30 cellular contexts compared by ENCODE assay signal in the genomic region with DNA sequence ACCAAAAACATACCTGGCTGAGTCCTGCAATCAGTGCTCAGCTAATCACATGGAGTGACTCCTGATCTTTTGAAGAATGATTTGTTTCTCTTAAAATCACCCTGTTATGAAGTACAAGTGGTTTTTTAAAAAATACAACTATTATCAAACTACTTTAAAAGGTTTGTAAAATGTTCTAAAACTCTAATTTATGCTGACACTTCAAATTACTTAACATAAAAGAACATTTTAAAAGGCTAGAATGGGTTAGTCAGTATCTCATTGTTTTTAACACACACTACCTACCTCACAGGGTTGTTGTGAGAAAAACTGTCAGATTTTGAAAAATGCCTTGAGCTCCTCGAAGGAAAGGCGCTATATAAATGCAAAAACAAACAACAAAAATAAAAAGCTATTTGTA.
"Had no signal": no experiment of that assay in that cellular context is flagged by ENCODE, and none has a peak within 500 bp of the region (broad histone marks: within the 10 kb centered on the region; RNA-seq: fewer than 3 reads in every experiment).

No MANE protein-coding gene starts in this region.

- H3K36me3 ChIP-seq: uterus had no signal

- H3K4me2 ChIP-seq: neural progenitor cell had no signal

- H3K9me3 Mint-ChIP-seq: immature natural killer cell; mesothelial cell of epicardium; naive B cell; natural killer cell; nephron progenitor cell; neural progenitor cell; stimulated activated naive B cell treated with anti-CD40 and anti-IgM and Interleukin-4, amounts not matched to agents 10 μg/mL and 1 μg/mL and 100 μg/mL, for 72 hours; type B pancreatic cell had no signal

- H3K79me2 ChIP-seq: parathyroid adenoma had no signal

- FAIRE-seq: islet of Langerhans, kidney had no signal

- H2AFZ ChIP-seq: neural progenitor cell, parathyroid adenoma had no signal

- H3K4me1 ChIP-seq: left lung, neural progenitor cell, parathyroid adenoma, right atrium auricular region, testis, tibial artery, uterus had no signal

- H3K36me3 Mint-ChIP-seq: natural killer cell had no signal

- H3K27ac ChIP-seq: left lung, neural progenitor cell, neutrophil, parathyroid adenoma, right atrium auricular region, skin epidermis, testis, tibial artery, uterus had no signal

- H3K27me3 Mint-ChIP-seq: naive B cell; stimulated activated naive B cell treated with anti-CD40 and anti-IgM and Interleukin-4, amounts not matched to agents 10 μg/mL and 1 μg/mL and 100 μg/mL, for 72 hours; type B pancreatic cell had no signal

- H3K9ac ChIP-seq: neural progenitor cell, parathyroid adenoma had no signal

- H3K4me3 ChIP-seq: left lung, lung, neural progenitor cell, right atrium auricular region, skin epidermis, stomach, testis, tibial artery, uterus had no signal

- H3K4me3 Mint-ChIP-seq: immature natural killer cell; mesothelial cell of epicardium; naive B cell; natural killer cell; nephron progenitor cell; neural progenitor cell; stimulated activated naive B cell treated with anti-CD40 and anti-IgM and Interleukin-4, amounts not matched to agents 10 μg/mL and 1 μg/mL and 100 μg/mL, for 72 hours; type B pancreatic cell had no signal

- H3K9me3 ChIP-seq: left lung, neutrophil, right atrium auricular region, stomach, testis, tibial artery, uterus had no signal

- H3K27me3 ChIP-seq: left lung, neural progenitor cell, neutrophil, right atrium auricular region, stomach, testis, tibial artery, uterus had no signal

- H3K27ac Mint-ChIP-seq: mesothelial cell of epicardium; naive B cell; natural killer cell; neural progenitor cell; stimulated activated naive B cell treated with anti-CD40 and anti-IgM and Interleukin-4, amounts not matched to agents 10 μg/mL and 1 μg/mL and 100 μg/mL, for 72 hours; type B pancreatic cell had no signal

- H3K4me1 Mint-ChIP-seq: mesothelial cell of epicardium, naive B cell, natural killer cell, neural progenitor cell had no signal

- ATAC-seq: left colon; left lung; natural killer cell; sciatic nerve; stimulated activated naive B cell treated with anti-CD40 and anti-IgM and Interleukin-4, amounts not matched to agents 10 μg/mL and 1 μg/mL and 100 μg/mL, for 72 hours; stimulated activated naive CD8-positive, alpha-beta T cell treated with anti-CD3 and anti-CD28 coated beads, Interleukin-15, Interleukin-2, amounts not matched to agents 100 U/mL and 50 U/mL, for 24 hours had no signal

- DNase-seq: hypothalamus; immature natural killer cell; kidney; left colon; left lung; mesendoderm; naive B cell; natural killer cell; nephron progenitor cell; occipital lobe; stimulated activated CD4-positive, alpha-beta T cell treated with anti-CD3 and anti-CD28 coated beads, Interleukin-12 subunit alpha, Interleukin-12 subunit beta, amount 100 ng/mL, for 4 hours; stimulated activated CD4-positive, alpha-beta T cell treated with anti-CD3 and anti-CD28 coated beads, Interleukin-15, amount 100 ng/mL, for 24 hours; stimulated activated CD4-positive, alpha-beta T cell treated with anti-CD3 and anti-CD28 coated beads, Interleukin-2, amount 100 ng/mL, for 24 hours; stimulated activated CD4-positive, alpha-beta T cell treated with anti-CD3 and anti-CD28 coated beads, Interleukin-4, amount 100 ng/mL, for 1 hour; stimulated activated naive B cell treated with anti-CD40 and anti-IgM and Interleukin-4, amounts not matched to agents 10 μg/mL and 1 μg/mL and 100 μg/mL, for 72 hours; stimulated activated naive CD8-positive, alpha-beta T cell treated with anti-CD3 and anti-CD28 coated beads, Interleukin-15, Interleukin-2, amounts not matched to agents 100 U/mL and 50 U/mL, for 24 hours; stomach; testis; tibial artery; uterus had no signal
